12 cellular contexts compared by ENCODE assay signal in the genomic region with DNA sequence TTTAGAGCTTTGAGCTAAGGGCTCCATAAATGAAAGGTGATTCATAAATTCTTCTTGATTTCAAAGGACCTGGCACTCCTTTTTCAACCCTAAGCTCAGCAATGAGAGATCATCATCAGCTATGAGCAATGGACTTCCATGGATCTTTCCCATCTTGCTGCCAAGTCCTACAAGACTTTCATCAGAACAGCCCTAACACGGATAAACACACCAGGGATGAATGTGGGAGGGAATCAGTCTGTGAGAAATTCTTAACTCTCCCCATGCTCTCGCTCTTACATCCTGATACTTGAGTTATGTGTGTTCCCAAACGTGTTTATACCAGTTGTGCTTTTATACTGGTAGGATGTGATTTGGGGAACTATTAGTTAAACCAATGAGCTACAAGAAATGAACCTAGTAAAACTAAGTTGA. TPM values are rescaled to one million over a fixed set of nuclear protein-coding genes. Genes with fewer than 3 reads are reported as not detected.
DNase-seq lines count a peak whose midpoint lies in the region; ATAC-seq, FAIRE-seq and TF ChIP-seq lines count a peak whose summit lies in the region.
"Had no signal": no experiment of that assay in that cellular context is flagged by ENCODE, and none has a peak within 500 bp of the region (broad histone marks: within the 10 kb centered on the region; RNA-seq: fewer than 3 reads in every experiment).

No MANE protein-coding gene starts in this region.

- H3K4me2 ChIP-seq in PC-3 (ENCODE audit: low read length): no peak overlapping the region
- no peak overlapping the region for H3K4me2 ChIP-seq in endothelial cell of umbilical vein (ENCODE audit: insufficient read depth, low read length)
- H3K4me2 ChIP-seq in osteoblast (ENCODE audit: insufficient read depth, low read length): peak overlapping the region; percentile 40
- no peak overlapping the region for H3K4me2 ChIP-seq in Karpas-422 (ENCODE audit: low read depth, low read length, poor library complexity, severe bottlenecking)

- H3K79me2 ChIP-seq in PC-3 (ENCODE audit: low read length): no peaks in the 10 kb centered on the region
- no peaks in the 10 kb centered on the region for H3K79me2 ChIP-seq in endothelial cell of umbilical vein (ENCODE audit: control insufficient read depth, insufficient read depth, low read length)
- H3K79me2 ChIP-seq in osteoblast (ENCODE audit: insufficient read depth, low read length): no peaks in the 10 kb centered on the region
- H3K79me2 ChIP-seq in Karpas-422 (ENCODE audit: low read length): no peaks in the 10 kb centered on the region

- H3K4me3 ChIP-seq in AG09309 (ENCODE audit: control insufficient read depth, low read depth, low read length): no peak overlapping the region
- no peak overlapping the region for H3K4me3 ChIP-seq in PC-3 (ENCODE audit: low read length)
- H3K4me3 ChIP-seq in endothelial cell of umbilical vein (replicated peaks in 1 of 3; ENCODE audit: insufficient read depth in 1 of 3, low read depth in 1 of 3, low read length in 3 of 3): no peak overlapping the region
- no peak overlapping the region for H3K4me3 ChIP-seq in osteoblast (ENCODE audit: insufficient read depth, low read length)
- H3K4me3 ChIP-seq in Karpas-422 (ENCODE audit: low read length): no peak overlapping the region
- H3K4me3 ChIP-seq: heart right ventricle had no signal

- peak; percentile 66 for FAIRE-seq in endothelial cell of umbilical vein (lab: Jason Lieb, UNC)

- no peak overlapping the region for H3K27ac ChIP-seq in PC-3 (ENCODE audit: low read length)
- H3K27ac ChIP-seq in endothelial cell of umbilical vein (ENCODE audit: insufficient read depth, low read depth, low read length): no peak overlapping the region
- H3K27ac ChIP-seq in osteoblast (ENCODE audit: low read depth, low read length): peak overlapping the region; percentile 95
- no peak overlapping the region for H3K27ac ChIP-seq in Karpas-422 (ENCODE audit: low read length)
- H3K27ac ChIP-seq: heart right ventricle had no signal

- TF ChIP-seq POLR2A in endothelial cell of umbilical vein (IDR thresholded peaks at IDR 0.05; ENCODE audit: low read depth, low read length): no peak

- H3K9me1 ChIP-seq in endothelial cell of umbilical vein (replicated peaks; ENCODE audit: control insufficient read depth, extremely low read depth, insufficient read depth, low read length): no peaks in the 10 kb centered on the region

- TF ChIP-seq CTCF in AG09309 (IDR thresholded peaks at IDR 0.05; ENCODE audit: control insufficient read depth, insufficient read depth, low read depth, low read length, missing control alignments): no peak
- no peak for TF ChIP-seq CTCF in PC-3 (conservative IDR thresholded peaks at IDR 0.05; ENCODE audit: low read depth, low read length)
- TF ChIP-seq CTCF in endothelial cell of umbilical vein (IDR thresholded peaks at IDR 0.05; ENCODE audit: extremely low read depth in 1 of 2, insufficient read depth in 1 of 2, low read depth in 1 of 2, low read length in 2 of 2): no peak
- no peak for TF ChIP-seq CTCF in osteoblast (IDR thresholded peaks at IDR 0.05; ENCODE audit: extremely low read depth, low read depth, low read length)

- dilution Hi-C loops in endothelial cell of umbilical vein (cut with MboI; ENCODE audit: extremely low pct_ligation_motif_present, low sequenced_read_pairs): no loop called here

- BruUV-seq in PC-3 (replicated peaks; lab: Mats Ljungman, UMichigan) (no TSS peak), endothelial cell of umbilical vein (replicated peaks; lab: Mats Ljungman, UMichigan) (no TSS peak)

- peak; percentile 96 for DNase-seq in AG09309 (ENCODE audit: low read depth)
- peak; percentile 25 for DNase-seq in PC-3
- DNase-seq in endothelial cell of umbilical vein (ENCODE audit: low read depth, low spot score): no peak
- DNase-seq in osteoblast (ENCODE audit: insufficient read length, low spot score, missing footprints): peak; percentile 94
- DNase-seq in GDM1 (lab: John Stamatoyannopoulos, UW): no peak
- no peak for DNase-seq in foreskin melanocyte
- DNase-seq in left ventricle myocardium superior: no peak
- no peak for DNase-seq in Karpas-422
- DNase-seq: activated CD4-positive, alpha-beta T cell treated with anti-CD3 and anti-CD28 coated beads, Interleukin-2, amount 50 U/mL, for 1 hour; C1 segment of cervical spinal cord; heart right ventricle; NCI-H1694 had no signal

- no peak overlapping the region for H3K9ac ChIP-seq in PC-3 (ENCODE audit: low read length)
- no peak overlapping the region for H3K9ac ChIP-seq in endothelial cell of umbilical vein (replicated peaks; ENCODE audit: extremely low read depth, insufficient read depth, low read length)
- no peak overlapping the region for H3K9ac ChIP-seq in Karpas-422 (ENCODE audit: low read length)

- H3K9me3 ChIP-seq in PC-3 (ENCODE audit: low read length): no peaks in the 10 kb centered on the region
- H3K9me3 ChIP-seq in endothelial cell of umbilical vein (replicated peaks; ENCODE audit: control insufficient read depth, insufficient read depth, low read length): no peaks in the 10 kb centered on the region
- no peaks in the 10 kb centered on the region for H3K9me3 ChIP-seq in osteoblast (ENCODE audit: low read depth, low read length)
- no peaks in the 10 kb centered on the region for H3K9me3 ChIP-seq in Karpas-422 (ENCODE audit: low read length)
- H3K9me3 ChIP-seq: heart right ventricle had no signal

- intact Hi-C loops in PC-3 (cut with micrococcal nuclease): no loop called here
- intact Hi-C loops in endothelial cell of umbilical vein (cut with micrococcal nuclease): no loop called here
- intact Hi-C loops in left ventricle myocardium superior (cut with micrococcal nuclease): no loop called here

- H3K27me3 ChIP-seq in PC-3 (ENCODE audit: low read length) (no peaks in the 10 kb centered on the region), endothelial cell of umbilical vein (ENCODE audit: control insufficient read depth in 2 of 2, insufficient read depth in 2 of 2, low read length in 2 of 2) (no peaks in the 10 kb centered on the region), osteoblast (ENCODE audit: insufficient read depth, low read length) (no peaks in the 10 kb centered on the region), Karpas-422 (ENCODE audit: low read length) (no peaks in the 10 kb centered on the region)
- H3K27me3 ChIP-seq: heart right ventricle had no signal

- H4K20me1 ChIP-seq in PC-3 (ENCODE audit: low read length): no peaks in the 10 kb centered on the region
- no peaks in the 10 kb centered on the region for H4K20me1 ChIP-seq in endothelial cell of umbilical vein (replicated peaks; ENCODE audit: control insufficient read depth, extremely low read depth, insufficient read depth, low read length)
- H4K20me1 ChIP-seq in osteoblast (ENCODE audit: insufficient read depth, low read length): no peaks in the 10 kb centered on the region
- no peaks in the 10 kb centered on the region for H4K20me1 ChIP-seq in Karpas-422 (ENCODE audit: insufficient read depth, low read depth, low read length)

- ATAC-seq in PC-3 (no peak), left ventricle myocardium superior (no peak)
- ATAC-seq: heart right ventricle had no signal

- H3K9me2 ChIP-seq in PC-3 (replicated peaks; ENCODE audit: low read length) (no peaks in the 10 kb centered on the region), Karpas-422 (replicated peaks; ENCODE audit: insufficient read depth, low read length) (no peaks in the 10 kb centered on the region)

- H3K36me3 ChIP-seq in PC-3 (ENCODE audit: low read depth, low read length) (no peaks in the 10 kb centered on the region), endothelial cell of umbilical vein (ENCODE audit: control insufficient read depth in 2 of 2, extremely low read depth in 1 of 2, insufficient read depth in 2 of 2, low read length in 2 of 2) (peaks cover 0 to 11% of the 10 kb centered on the region in 2 experiments), osteoblast (ENCODE audit: insufficient read depth, low read length) (peaks cover 12% of the 10 kb centered on the region), Karpas-422 (ENCODE audit: insufficient read depth, low read length) (no peaks in the 10 kb centered on the region)

- H3F3A ChIP-seq in PC-3 (ENCODE audit: low read length, unreplicated experiment): no peaks in the 10 kb centered on the region

- CTCF ChIA-PET in PC-3 (lab: Charles Lee) (interaction anchor here (1.2 kb wide), 1 partner anchor 247 kb away, joined by 4 read pairs; no protein-coding TSS in a partner anchor), endothelial cell of umbilical vein (lab: Charles Lee) (interaction anchor here (1.1 to 2.8 kb wide), 5 partner anchors 11 to 239 kb away, joined by 3 to 13 read pairs (median 5); no protein-coding TSS in a partner anchor)

- H2AFZ ChIP-seq in PC-3 (ENCODE audit: low read length): no peak overlapping the region
- no peak overlapping the region for H2AFZ ChIP-seq in endothelial cell of umbilical vein (ENCODE audit: low read depth, low read length)
- no peak overlapping the region for H2AFZ ChIP-seq in osteoblast (ENCODE audit: low read length)
- H2AFZ ChIP-seq in Karpas-422 (ENCODE audit: low read length): no peak overlapping the region

- H3K4me1 ChIP-seq in PC-3 (ENCODE audit: insufficient read depth, low read length) (peaks cover 13% of the 10 kb centered on the region), endothelial cell of umbilical vein (ENCODE audit: control insufficient read depth, extremely low read depth, insufficient read depth, low read length) (peaks cover 14% of the 10 kb centered on the region), osteoblast (ENCODE audit: insufficient read depth, low read length) (peaks cover 50% of the 10 kb centered on the region), Karpas-422 (ENCODE audit: low read length) (no peaks in the 10 kb centered on the region)

- POLR2A ChIA-PET in PC-3 (lab: Charles Lee; ENCODE audit: unreplicated experiment) (interaction anchor here (0.6 kb wide), 1 partner anchor 1021 kb away, joined by 3 read pairs; no protein-coding TSS in a partner anchor), endothelial cell of umbilical vein (lab: Charles Lee) (interaction anchor here (1.1 kb wide), 1 partner anchor 183 kb away, joined by 3 read pairs; the partner anchor contains the start of gene DUSP1)

RNA-seq across cellular contexts. Expression of gene RPL26L1, which starts 5.4 kb away (rescaled TPM):
- total RNA-seq in PC-3 (2014; rRNA removed): 73.9 and 93.1 TPM in 2 replicates
- total RNA-seq in endothelial cell of umbilical vein: 57.4 and 62.9 TPM in 2 replicates
- polyA plus RNA-seq in endothelial cell of umbilical vein: 63.5 and 78.3 TPM in 2 replicates
- polyA plus RNA-seq in endothelial cell of umbilical vein (2011; cell fraction: cytosol; rRNA removed): 120 and 121 TPM in 2 replicates
- polyA plus RNA-seq in endothelial cell of umbilical vein (2011; cell fraction: nucleus; rRNA removed): 37.8 and 41.6 TPM in 2 replicates
- polyA plus RNA-seq in endothelial cell of umbilical vein (2012): 66.0 and 106 TPM in 2 replicates
- polyA minus RNA-seq in endothelial cell of umbilical vein: 36.3 and 41.4 TPM in 2 replicates
- polyA minus RNA-seq in endothelial cell of umbilical vein (2011; cell fraction: cytosol; rRNA and poly(A)+ RNA removed): 36.6 TPM
- 5.0 and 5.1 TPM in 2 replicates for polyA minus RNA-seq in endothelial cell of umbilical vein (2011; cell fraction: nucleus; rRNA and poly(A)+ RNA removed)
- total RNA-seq in osteoblast: 40.4 and 43.8 TPM in 2 replicates
- total RNA-seq in left ventricle myocardium superior: 22.3 TPM
- total RNA-seq in Karpas-422 (2014; rRNA removed; shearing (Covaris generic); ENCODE audit: low replicate concordance): 17.0 and 18.5 TPM in 2 replicates

RNA-seq across cellular contexts. Expression of gene ATP6V0E1, which starts 29.8 kb away (rescaled TPM):
- total RNA-seq in PC-3 (2014; rRNA removed) (154 and 162 TPM in 2 replicates), endothelial cell of umbilical vein (217 and 222 TPM in 2 replicates), osteoblast (177 and 181 TPM in 2 replicates), left ventricle myocardium superior (153 TPM)
- 276 and 278 TPM in 2 replicates for polyA plus RNA-seq in endothelial cell of umbilical vein
- 260 and 263 TPM in 2 replicates for polyA plus RNA-seq in endothelial cell of umbilical vein (2011; cell fraction: cytosol; rRNA removed)
- 72.0 and 81.7 TPM in 2 replicates for polyA plus RNA-seq in endothelial cell of umbilical vein (2011; cell fraction: nucleus; rRNA removed)
- polyA plus RNA-seq in endothelial cell of umbilical vein (2012): 395 and 462 TPM in 2 replicates
- polyA minus RNA-seq in endothelial cell of umbilical vein: 420 and 442 TPM in 2 replicates
- polyA minus RNA-seq in endothelial cell of umbilical vein (2011; cell fraction: cytosol; rRNA and poly(A)+ RNA removed): 38.9 TPM
- polyA minus RNA-seq in endothelial cell of umbilical vein (2011; cell fraction: nucleus; rRNA and poly(A)+ RNA removed): 40.5 and 54.7 TPM in 2 replicates
- total RNA-seq in Karpas-422 (2014; rRNA removed; shearing (Covaris generic); ENCODE audit: low replicate concordance): 78.4 and 134 TPM in 2 replicates

Comparison
In these comparisons a context has a peak if more than half of its experiments do, and no peak if none do; other contexts are left out.
1. DNase-seq: peak in AG09309 (single experiment), PC-3 (single experiment) and osteoblast (single experiment); none in endothelial cell of umbilical vein (single experiment), GDM1 (single experiment), foreskin melanocyte (single experiment), left ventricle myocardium superior (single experiment) and Karpas-422 (single experiment).